ENCODE assay signal across 16 cellular contexts in the genomic region with DNA sequence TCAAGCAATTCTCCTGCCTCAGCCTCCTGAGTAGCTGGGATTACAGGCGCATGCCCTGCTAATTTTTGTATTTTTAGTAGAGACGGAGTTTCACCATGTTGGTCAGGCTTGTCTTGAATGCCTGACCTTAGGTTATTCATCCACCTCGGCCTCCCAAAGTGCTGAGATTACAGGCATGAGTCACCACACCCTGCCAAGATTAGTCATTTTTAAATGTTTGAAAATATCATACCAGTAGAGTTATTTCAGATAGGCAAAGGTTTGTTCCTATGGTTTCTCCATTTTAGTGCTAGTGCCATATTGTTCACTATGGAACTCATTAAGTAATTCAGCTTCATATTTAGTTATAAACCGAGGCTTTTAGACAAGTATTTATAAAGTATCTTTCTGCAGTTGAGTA. TPM values are rescaled to one million over a fixed set of nuclear protein-coding genes. Genes with fewer than 3 reads are reported as not detected.
A peak's percentile ranks its signal among the peaks of the same experiment; 100 is the strongest.
DNase-seq lines count a peak whose midpoint lies in the region; ATAC-seq and TF ChIP-seq lines count a peak whose summit lies in the region.
"Had no signal": no experiment of that assay in that cellular context is flagged by ENCODE, and none has a peak within 500 bp of the region (broad histone marks: within the 10 kb centered on the region; RNA-seq: fewer than 3 reads in every experiment).

No MANE protein-coding gene starts in this region.

- H3K18ac ChIP-seq in mesenchymal stem cell (ENCODE audit: low read depth in 1 of 2, low read length in 2 of 2) = peak overlapping the region in 1 of 2 experiments; percentile 48

- no peak overlapping the region for H2BK120ac ChIP-seq in mesenchymal stem cell (ENCODE audit: low read depth, low read length)

- in situ Hi-C loops in Caki2 (cut with HindIII; ENCODE audit: low pct_unique_long_range_greater_than_20kb, low sequenced_read_pairs) (no loop called here), mammary epithelial cell (cut with MboI; ENCODE audit: low sequenced_read_pairs in 2 of 2) (no loop called here), GM13977 (cut with MboI; ENCODE audit: low pct_unique_long_range_greater_than_20kb, low sequenced_read_pairs, unreplicated experiment) (no loop called here)

- WGBS in mammary epithelial cell (ENCODE audit: low coverage, missing lambda C conversion rate) = 47% methylated on average over 4 of the region's 4 CpGs
- 11% methylated on average over 2 of the region's 4 CpGs for WGBS in mesenchymal stem cell
- WGBS in suprapubic skin = 94% methylated on average over 4 of the region's 4 CpGs
- 56 to 79% methylated on average over 2 to 4 of the region's 4 CpGs for WGBS in gastroesophageal sphincter (ENCODE audit: low coverage in 1 of 2), 2 donors

- no peak overlapping the region for H3K4ac ChIP-seq in mesenchymal stem cell (ENCODE audit: low read depth in 1 of 2, low read length in 2 of 2)

- no peak overlapping the region for H2BK5ac ChIP-seq in mesenchymal stem cell (ENCODE audit: low read depth, low read length, poor library complexity, severe bottlenecking)

- H4K20me1 ChIP-seq in mammary epithelial cell (ENCODE audit: insufficient read depth, low read length) = no peaks in the 10 kb centered on the region

- H3K14ac ChIP-seq in mesenchymal stem cell (ENCODE audit: low read length in 2 of 2) = no peak overlapping the region

- peaks cover 6% of the 10 kb centered on the region for H3K79me1 ChIP-seq in mesenchymal stem cell (replicated peaks; ENCODE audit: low read length, poor library complexity, severe bottlenecking)

- dilution Hi-C loops in mammary epithelial cell (cut with HindIII; ENCODE audit: low sequenced_read_pairs) = no loop called here

- H3K4me3 ChIP-seq in MG63 (no peak overlapping the region), mammary epithelial cell (replicated peaks in 1 of 3; ENCODE audit: insufficient read depth in 1 of 3, low read depth in 2 of 3, low read length in 3 of 3) (no peak overlapping the region), mesenchymal stem cell (ENCODE audit: insufficient read depth in 1 of 2, low read depth in 1 of 2, low read length in 2 of 2) (no peak overlapping the region), suprapubic skin (no peak overlapping the region), gastroesophageal sphincter (no peak overlapping the region)
- H3K4me3 ChIP-seq: lung, ovary had no signal

- H2AFZ ChIP-seq in mammary epithelial cell (ENCODE audit: low read depth, low read length) (no peak overlapping the region), mesenchymal stem cell (ENCODE audit: low read depth, low read length) (no peak overlapping the region)

- H2BK15ac ChIP-seq in mesenchymal stem cell (ENCODE audit: low read depth, poor library complexity, severe bottlenecking) = no peak overlapping the region

- no peak overlapping the region for H3K27ac ChIP-seq in mammary epithelial cell (ENCODE audit: insufficient read depth, low read depth, low read length)
- H3K27ac ChIP-seq in mesenchymal stem cell (ENCODE audit: low read length, poor library complexity, severe bottlenecking) = peak overlapping the region; percentile 69
- H3K27ac ChIP-seq in suprapubic skin = no peak overlapping the region
- H3K27ac ChIP-seq in gastroesophageal sphincter = no peak overlapping the region
- H3K27ac ChIP-seq: ovary had no signal

- no peak overlapping the region for H4K8ac ChIP-seq in mesenchymal stem cell (ENCODE audit: low read length)

- TF ChIP-seq POLR2A in suprapubic skin (IDR thresholded peaks at IDR 0.05) (no peak), gastroesophageal sphincter (IDR thresholded peaks at IDR 0.05) (no peak)

- no peak overlapping the region for H3K9ac ChIP-seq in mammary epithelial cell (ENCODE audit: insufficient read depth, low read length)
- H3K9ac ChIP-seq in mesenchymal stem cell (ENCODE audit: low read length) = peak overlapping the region; percentile 23

- no peak overlapping the region for H2BK12ac ChIP-seq in mesenchymal stem cell (ENCODE audit: low read length in 2 of 2)

- H3K36me3 ChIP-seq in MG63 (no peaks in the 10 kb centered on the region; the same call in 1 of the 2 replicates), mammary epithelial cell (ENCODE audit: insufficient read depth, low read length) (no peaks in the 10 kb centered on the region), mesenchymal stem cell (ENCODE audit: control insufficient read depth in 1 of 2, insufficient read depth in 2 of 2, low read depth in 1 of 2, low read length in 2 of 2) (peaks cover 0 to 8% of the 10 kb centered on the region in 2 experiments), suprapubic skin (peaks cover 5% of the 10 kb centered on the region), gastroesophageal sphincter (no peaks in the 10 kb centered on the region)
- H3K36me3 ChIP-seq: ovary had no signal

- H3K9me3 ChIP-seq in MG63 = peaks cover 4% of the 10 kb centered on the region
- H3K9me3 ChIP-seq in mammary epithelial cell (replicated peaks; ENCODE audit: insufficient read depth, low read length) = no peaks in the 10 kb centered on the region
- peaks cover 7% of the 10 kb centered on the region for H3K9me3 ChIP-seq in mesenchymal stem cell (ENCODE audit: control insufficient read depth, low read length)
- H3K9me3 ChIP-seq in suprapubic skin = no peaks in the 10 kb centered on the region
- no peaks in the 10 kb centered on the region for H3K9me3 ChIP-seq in gastroesophageal sphincter
- H3K9me3 ChIP-seq: ovary had no signal

- CTCF ChIA-PET in mammary epithelial cell (lab: Charles Lee; ENCODE audit: low non-redundant PET) = no interaction called here

- H3K27me3 ChIP-seq in MG63 = no peaks in the 10 kb centered on the region
- no peaks in the 10 kb centered on the region for H3K27me3 ChIP-seq in mammary epithelial cell (ENCODE audit: insufficient read depth, low read length)
- no peaks in the 10 kb centered on the region for H3K27me3 ChIP-seq in mesenchymal stem cell (ENCODE audit: control insufficient read depth in 1 of 2, insufficient read depth in 1 of 2, low read length in 2 of 2)
- no peaks in the 10 kb centered on the region for H3K27me3 ChIP-seq in suprapubic skin
- no peaks in the 10 kb centered on the region for H3K27me3 ChIP-seq in gastroesophageal sphincter
- H3K27me3 ChIP-seq: ovary had no signal

- no peak for TF ChIP-seq EP300 in suprapubic skin (IDR thresholded peaks at IDR 0.05)
- TF ChIP-seq EP300 in gastroesophageal sphincter (IDR thresholded peaks at IDR 0.05) = no peak

- DNase-seq in Caki2 (ENCODE audit: low read depth) (peak; percentile 23), MG63 (peak; percentile 61), mammary epithelial cell (peak; percentile 74), mesenchymal stem cell (peak; percentile 70), suprapubic skin (ENCODE audit: low spot score in 2 of 2) (no peak), GM13977 (ENCODE audit: low spot score) (no peak)
- DNase-seq: activated CD4-positive, alpha-beta T cell treated with anti-CD3 and anti-CD28 coated beads, Interleukin-2, amount 50 U/mL, for 48 hours; activated naive CD4-positive, alpha-beta T cell treated with anti-CD3 and anti-CD28 coated beads, Interleukin-2, amount 10 ng/mL, durations not matched to agents 7 days and 5 days; CD4-positive, CD25-positive, alpha-beta regulatory T cell; GF-D8; NCI-H187 treated with DMSO at 0.1 percent for 48 hours; ovary had no signal

- H3K4me2 ChIP-seq in mammary epithelial cell (ENCODE audit: insufficient read depth, low read depth, low read length) (peak overlapping the region; percentile 13), mesenchymal stem cell (ENCODE audit: low read length, poor library complexity, severe bottlenecking) (no peak overlapping the region)

- H3K4me1 ChIP-seq in mammary epithelial cell (ENCODE audit: insufficient read depth, low read length) (peaks cover 9% of the 10 kb centered on the region), mesenchymal stem cell (ENCODE audit: control insufficient read depth, insufficient read depth, low read depth, low read length) (no peaks in the 10 kb centered on the region), suprapubic skin (no peaks in the 10 kb centered on the region), gastroesophageal sphincter (no peaks in the 10 kb centered on the region)

- no peaks in the 10 kb centered on the region for H3K79me2 ChIP-seq in mammary epithelial cell (ENCODE audit: insufficient read depth, low read length)

- intact Hi-C loops in mammary epithelial cell (cut with micrococcal nuclease) = no loop called here

- ATAC-seq in gastroesophageal sphincter (no peak), GM21515 (IDR thresholded peaks at IDR 0.05; ENCODE audit: unreplicated experiment) (no peak)
- ATAC-seq: stimulated activated effector memory CD8-positive, alpha-beta T cell treated with anti-CD3 and anti-CD28 coated beads, Interleukin-12 subunit alpha, Interleukin-12 subunit beta, amount 100 ng/mL, for 72 hours had no signal

- no peak overlapping the region for H4K91ac ChIP-seq in mesenchymal stem cell (ENCODE audit: low read length)

- TF ChIP-seq CTCF in mammary epithelial cell (conservative IDR thresholded peaks at IDR 0.05 in 1 of 2, IDR thresholded peaks at IDR 0.05 in 1 of 2; ENCODE audit: extremely low read depth in 1 of 2, insufficient read depth in 1 of 2, low read depth in 1 of 2, low read length in 2 of 2) (no peak), suprapubic skin (IDR thresholded peaks at IDR 0.05) (no peak), GM13977 (IDR thresholded peaks at IDR 0.05; ENCODE audit: extremely low read depth, insufficient read depth, missing control alignments) (no peak), gastroesophageal sphincter (IDR thresholded peaks at IDR 0.05) (no peak)

- no peak overlapping the region for H3K23ac ChIP-seq in mesenchymal stem cell (ENCODE audit: low read length in 2 of 2)

- BruUV-seq in mammary epithelial cell (replicated peaks; lab: Mats Ljungman, UMichigan) = no TSS peak

- H2AK5ac ChIP-seq in mesenchymal stem cell (ENCODE audit: low read length, severe bottlenecking) = no peak overlapping the region

RNA-seq across cellular contexts. Expression of gene HIBCH, which starts 52.3 kb away (rescaled TPM):
- total RNA-seq in Caki2 (2014; rRNA removed; shearing (Covaris generic); ENCODE audit: low replicate concordance) = 2.5 and 6.8 TPM in 2 replicates
- total RNA-seq in MG63 (2014; rRNA removed; shearing (Covaris generic); ENCODE audit: low replicate concordance) = 7.4 and 13.9 TPM in 2 replicates
- total RNA-seq in mammary epithelial cell = 10 to 100 TPM; 17.0 to 20.5 TPM
- polyA plus RNA-seq in mammary epithelial cell = 7.7 TPM
- polyA minus RNA-seq in mammary epithelial cell = 4.7 TPM
- polyA plus RNA-seq in mesenchymal stem cell (2013, experiment 1 of 2) = 17.1 TPM
- polyA plus RNA-seq in mesenchymal stem cell (2013, experiment 2 of 2) = 18.5 TPM
- 10 to 100 TPM; 22.9 to 30.4 (median 24.9) TPM for total RNA-seq in suprapubic skin
- 10 to 100 TPM; 16.5 to 20.1 (median 18.3) TPM for total RNA-seq in gastroesophageal sphincter

Comparison
In these comparisons a context has a peak if more than half of its experiments do, and no peak if none do; other contexts are left out.
1. DNase-seq: peak in Caki2 (single experiment), MG63 (single experiment), mammary epithelial cell (single experiment) and mesenchymal stem cell (single experiment); none in suprapubic skin (0 of 2) and GM13977 (single experiment).